In genomic region chr3:46748160-46748559, GRCh38 we compare ENCODE assay signal across 23 cellular contexts. TPM values are rescaled to one million over a fixed set of nuclear protein-coding genes. Genes with fewer than 3 reads are reported as not detected.
A peak's percentile ranks its signal among the peaks of the same experiment; 100 is the strongest.
DNase-seq lines count a peak whose midpoint lies in the region; ATAC-seq and TF ChIP-seq lines count a peak whose summit lies in the region.
"Had no signal": no experiment of that assay in that cellular context is flagged by ENCODE, and none has a peak within 500 bp of the region (broad histone marks: within the 10 kb centered on the region; RNA-seq: fewer than 3 reads in every experiment).

No MANE protein-coding gene starts in this region.

- no peaks in the 10 kb centered on the region for H3K4me1 Mint-ChIP-seq in glutamatergic neuron (ENCODE audit: low read depth, unreplicated experiment)
- H3K4me1 Mint-ChIP-seq: CD8-positive, alpha-beta memory T cell had no signal

- H3K36me3 Mint-ChIP-seq in glutamatergic neuron (ENCODE audit: unreplicated experiment), result no peaks in the 10 kb centered on the region
- H3K36me3 Mint-ChIP-seq: CD14-positive monocyte; CD8-positive, alpha-beta memory T cell had no signal

- peaks cover 20% of the 10 kb centered on the region for H3K4me1 ChIP-seq in NT2/D1 (ENCODE audit: insufficient read depth, insufficient read length)
- H3K4me1 ChIP-seq: A549, BE2C had no signal

- no peaks in the 10 kb centered on the region for H3K9me3 ChIP-seq in NT2/D1 (ENCODE audit: insufficient read depth, low read length)
- H3K9me3 ChIP-seq: A549; BE2C; BLaER1 treated with 17β-estradiol and CSF1 and Interleukin-3, amounts not matched to agents 10 nM and 100 nM had no signal

- no peaks in the 10 kb centered on the region for H3K36me3 ChIP-seq in NT2/D1 (ENCODE audit: insufficient read depth, insufficient read length, low read length)
- H3K36me3 ChIP-seq: BE2C; BLaER1 treated with 17β-estradiol and CSF1 and Interleukin-3, amounts not matched to agents 10 nM and 100 nM had no signal

- no peak for TF ChIP-seq CTCF in glutamatergic neuron (IDR thresholded peaks at IDR 0.05; ENCODE audit: partially characterized antibody, unreplicated experiment)

- no peaks in the 10 kb centered on the region for H3K27me3 ChIP-seq in NT2/D1 (ENCODE audit: insufficient read depth, insufficient read length)
- H3K27me3 ChIP-seq: BE2C; BLaER1 treated with 17β-estradiol and CSF1 and Interleukin-3, amounts not matched to agents 10 nM and 100 nM had no signal

- H3K27ac Mint-ChIP-seq in glutamatergic neuron (ENCODE audit: unreplicated experiment), result no peak overlapping the region
- H3K27ac Mint-ChIP-seq: CD14-positive monocyte; CD4-positive, alpha-beta T cell had no signal

- H3K4me3 ChIP-seq in NT2/D1 (ENCODE audit: insufficient read length, low read depth), result no peak overlapping the region
- H3K4me3 ChIP-seq: A549; BLaER1 treated with 17β-estradiol and CSF1 and Interleukin-3, amounts not matched to agents 10 nM and 100 nM; GM12878; GM23248 had no signal

- H3K9ac ChIP-seq in NT2/D1 (ENCODE audit: insufficient read length, low read depth), result no peak overlapping the region
- H3K9ac ChIP-seq: BLaER1 treated with 17β-estradiol and CSF1 and Interleukin-3, amounts not matched to agents 10 nM and 100 nM; GM23248 had no signal

- no peak for ATAC-seq in HG03571 (IDR thresholded peaks at IDR 0.05; ENCODE audit: unreplicated experiment)
- ATAC-seq: A549, GM12878, HCT116 had no signal

- peak; percentile 3 for DNase-seq in EH (ENCODE audit: low read depth)
- DNase-seq in NT2/D1 (ENCODE audit: low read depth, low spot score), result peak; percentile 59
- no peak for DNase-seq in glutamatergic neuron
- no peak for DNase-seq in putamen (ENCODE audit: low spot score)
- DNase-seq in NCI-H2107 (lab: John Stamatoyannopoulos, UW), result no peak
- DNase-seq: 8988T; ACHN; AML-193; BE2C; CD4-positive, alpha-beta T cell; CD8-positive, alpha-beta memory T cell; DMS53; DMS79 treated with DMSO at 0.1 percent for 48 hours; GM23248; H9 had no signal

- peaks cover 1% of the 10 kb centered on the region for H3K9me3 Mint-ChIP-seq in glutamatergic neuron (ENCODE audit: unreplicated experiment)
- H3K9me3 Mint-ChIP-seq: CD14-positive monocyte; CD4-positive, alpha-beta T cell; CD8-positive, alpha-beta memory T cell; H9 had no signal

- H3K27me3 Mint-ChIP-seq in glutamatergic neuron (ENCODE audit: unreplicated experiment), result peaks cover 3% of the 10 kb centered on the region
- H3K27me3 Mint-ChIP-seq: CD4-positive, alpha-beta T cell had no signal

- H3K4me3 Mint-ChIP-seq in glutamatergic neuron (ENCODE audit: unreplicated experiment), result peak overlapping the region; percentile 2
- H3K4me3 Mint-ChIP-seq: CD14-positive monocyte; CD4-positive, alpha-beta T cell; CD8-positive, alpha-beta memory T cell; H9 had no signal

RNA-seq across cellular contexts. Expression of gene PRSS50, which starts 30.5 kb away (rescaled TPM):
- total RNA-seq in glutamatergic neuron (ENCODE audit: unreplicated experiment), result not detected
- total RNA-seq: CD4-positive, alpha-beta T cell; CD8-positive, alpha-beta memory T cell; Daoy; GM12878; GM23248; H4 had no signal

RNA-seq across cellular contexts. Expression of gene TMIE, which starts 47.0 kb away (rescaled TPM):
- total RNA-seq in glutamatergic neuron (ENCODE audit: unreplicated experiment), result not detected
- total RNA-seq: Daoy, GM12878, H4 had no signal

RNA-seq across cellular contexts. Expression of gene ALS2CL, which starts 54.7 kb away (rescaled TPM):
- 0.51 TPM for total RNA-seq in glutamatergic neuron (ENCODE audit: unreplicated experiment)

Comparison
In these comparisons a context has a peak if more than half of its experiments do, and no peak if none do; other contexts are left out.
1. DNase-seq: peak in EH (single experiment) and NT2/D1 (single experiment); none in glutamatergic neuron (single experiment), putamen (single experiment) and NCI-H2107 (single experiment).